Comparison of ENCODE assay signal across 33 cellular contexts in the genomic region with DNA sequence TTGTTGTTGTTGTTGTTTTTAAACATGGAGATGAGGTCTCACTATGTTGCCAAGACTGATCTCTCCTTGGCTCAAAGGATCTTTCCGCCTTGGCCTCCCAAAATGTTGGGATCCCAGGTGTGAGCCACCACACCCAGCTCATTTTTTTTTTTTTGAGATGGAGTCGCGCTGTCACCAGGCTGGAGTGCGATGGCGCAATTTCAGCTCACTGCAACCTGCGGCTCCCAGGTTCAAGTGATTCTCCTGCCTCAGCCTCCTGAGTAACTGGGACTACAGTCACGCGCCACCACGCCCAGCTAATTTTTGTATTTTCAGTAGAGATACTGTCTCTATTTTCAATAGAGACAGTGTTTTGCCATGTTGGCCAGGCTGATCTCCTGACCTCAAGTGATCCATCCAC.
"Had no signal": no experiment of that assay in that cellular context is flagged by ENCODE, and none has a peak within 500 bp of the region (broad histone marks: within the 10 kb centered on the region; RNA-seq: fewer than 3 reads in every experiment).

No MANE protein-coding gene starts in this region.

- H3K27me3 ChIP-seq: ascending aorta, breast epithelium, cardiac muscle cell, colonic mucosa, dorsolateral prefrontal cortex, foreskin keratinocyte, gastrocnemius medialis, heart left ventricle had no signal

- H3K27ac ChIP-seq: ascending aorta, breast epithelium, cardiac muscle cell, colonic mucosa, dorsolateral prefrontal cortex, foreskin keratinocyte, gastrocnemius medialis, heart left ventricle had no signal

- H3K4me3 Mint-ChIP-seq: activated CD4-positive, alpha-beta memory T cell treated with anti-CD3 and anti-CD28 coated beads, Interleukin-2, amount 10 ng/mL, durations not matched to agents 7 days and 5 days; activated CD4-positive, alpha-beta T cell treated with anti-CD3 and anti-CD28 coated beads for 36 hours; activated CD4-positive, alpha-beta T cell treated with anti-CD3 and anti-CD28 coated beads, Interleukin-2, amount 10 ng/mL, durations not matched to agents 7 days and 5 days; activated naive CD4-positive, alpha-beta T cell treated with anti-CD3 and anti-CD28 coated beads, Interleukin-2, amount 10 ng/mL, durations not matched to agents 7 days and 5 days; activated naive CD8-positive, alpha-beta T cell treated with anti-CD3 and anti-CD28 coated beads, Interleukin-2, amount 10 ng/mL, durations not matched to agents 7 days and 5 days; activated T-cell treated with anti-CD3 and anti-CD28 coated beads, Interleukin-2, amount 50 U/mL, for 24 hours; activated T-cell treated with anti-CD3 and anti-CD28 coated beads, Interleukin-2, amount 50 U/mL, for 72 hours; brain; endodermal cell; T-helper 17 cell; T-helper 2 cell treated with Interferon-gamma antibody and Interleukin-4, amounts not matched to agents 5 μg/mL and 100 μg/mL, for 36 hours had no signal

- ATAC-seq: activated CD4-positive, alpha-beta T cell treated with anti-CD3 and anti-CD28 coated beads for 36 hours; activated naive CD4-positive, alpha-beta T cell treated with anti-CD3 and anti-CD28 coated beads, Interleukin-2, amount 50 U/mL, for 72 hours; activated T-cell treated with anti-CD3 and anti-CD28 coated beads, Interleukin-2, amount 50 U/mL, for 72 hours; foreskin keratinocyte; gastrocnemius medialis; heart left ventricle; T-helper 17 cell had no signal

- H3K36me3 Mint-ChIP-seq: activated naive CD4-positive, alpha-beta T cell treated with anti-CD3 and anti-CD28 coated beads, Interleukin-2, amount 10 ng/mL, durations not matched to agents 7 days and 5 days; activated naive CD4-positive, alpha-beta T cell treated with anti-CD3 and anti-CD28 coated beads, Interleukin-2, amount 50 U/mL, for 72 hours; activated naive CD8-positive, alpha-beta T cell treated with anti-CD3 and anti-CD28 coated beads, Interleukin-2, amount 10 ng/mL, durations not matched to agents 7 days and 5 days; brain had no signal

- H3K9me3 ChIP-seq: ascending aorta, breast epithelium, colonic mucosa, gastrocnemius medialis, heart left ventricle had no signal

- H3K36me3 ChIP-seq: ascending aorta, breast epithelium, cardiac muscle cell, colonic mucosa, gastrocnemius medialis, heart left ventricle had no signal

- H3K27me3 Mint-ChIP-seq: activated CD4-positive, alpha-beta T cell treated with anti-CD3 and anti-CD28 coated beads for 36 hours; activated CD4-positive, alpha-beta T cell treated with anti-CD3 and anti-CD28 coated beads, Interleukin-2, amount 10 ng/mL, durations not matched to agents 7 days and 5 days; activated naive CD8-positive, alpha-beta T cell treated with anti-CD3 and anti-CD28 coated beads, Interleukin-2, amount 10 ng/mL, durations not matched to agents 7 days and 5 days; activated T-cell treated with anti-CD3 and anti-CD28 coated beads, Interleukin-2, amount 50 U/mL, for 24 hours; T-helper 17 cell had no signal

- H3K4me1 ChIP-seq: colonic mucosa, foreskin keratinocyte had no signal

- H3K9me3 Mint-ChIP-seq: activated CD4-positive, alpha-beta memory T cell treated with anti-CD3 and anti-CD28 coated beads, Interleukin-2, amount 10 ng/mL, durations not matched to agents 7 days and 5 days; activated CD4-positive, alpha-beta T cell treated with anti-CD3 and anti-CD28 coated beads, Interleukin-2, amount 10 ng/mL, durations not matched to agents 7 days and 5 days; activated naive CD4-positive, alpha-beta T cell treated with anti-CD3 and anti-CD28 coated beads, Interleukin-2, amount 10 ng/mL, durations not matched to agents 7 days and 5 days; activated naive CD4-positive, alpha-beta T cell treated with anti-CD3 and anti-CD28 coated beads, Interleukin-2, amount 50 U/mL, for 72 hours; activated naive CD8-positive, alpha-beta T cell treated with anti-CD3 and anti-CD28 coated beads, Interleukin-2, amount 10 ng/mL, durations not matched to agents 7 days and 5 days; activated T-cell treated with anti-CD3 and anti-CD28 coated beads, Interleukin-2, amount 50 U/mL, for 24 hours; activated T-cell treated with anti-CD3 and anti-CD28 coated beads, Interleukin-2, amount 50 U/mL, for 72 hours; endodermal cell; T-helper 2 cell treated with Interferon-gamma antibody and Interleukin-4, amounts not matched to agents 5 μg/mL and 100 μg/mL, for 36 hours had no signal

- H3K27ac Mint-ChIP-seq: activated CD4-positive, alpha-beta memory T cell treated with anti-CD3 and anti-CD28 coated beads, Interleukin-2, amount 10 ng/mL, durations not matched to agents 7 days and 5 days; activated CD4-positive, alpha-beta T cell treated with anti-CD3 and anti-CD28 coated beads for 36 hours; activated CD4-positive, alpha-beta T cell treated with anti-CD3 and anti-CD28 coated beads, Interleukin-2, amount 10 ng/mL, durations not matched to agents 7 days and 5 days; activated naive CD4-positive, alpha-beta T cell treated with anti-CD3 and anti-CD28 coated beads, Interleukin-2, amount 10 ng/mL, durations not matched to agents 7 days and 5 days; activated naive CD4-positive, alpha-beta T cell treated with anti-CD3 and anti-CD28 coated beads, Interleukin-2, amount 50 U/mL, for 72 hours; activated naive CD8-positive, alpha-beta T cell treated with anti-CD3 and anti-CD28 coated beads, Interleukin-2, amount 10 ng/mL, durations not matched to agents 7 days and 5 days; activated T-cell treated with anti-CD3 and anti-CD28 coated beads, Interleukin-2, amount 50 U/mL, for 24 hours; activated T-cell treated with anti-CD3 and anti-CD28 coated beads, Interleukin-2, amount 50 U/mL, for 72 hours; brain; endodermal cell; T-helper 17 cell; T-helper 2 cell treated with Interferon-gamma antibody and Interleukin-4, amounts not matched to agents 5 μg/mL and 100 μg/mL, for 36 hours had no signal

- H3K4me3 ChIP-seq: ascending aorta, breast epithelium, cardiac muscle cell, colonic mucosa, dorsolateral prefrontal cortex, gastrocnemius medialis, heart left ventricle had no signal

- DNase-seq: activated CD4-positive, alpha-beta memory T cell treated with anti-CD3 and anti-CD28 coated beads, Interleukin-2, amount 10 ng/mL, durations not matched to agents 7 days and 5 days; activated CD4-positive, alpha-beta T cell treated with anti-CD3 and anti-CD28 coated beads for 36 hours; activated CD4-positive, alpha-beta T cell treated with anti-CD3 and anti-CD28 coated beads, Interleukin-2, amount 10 ng/mL, durations not matched to agents 7 days and 5 days; activated CD4-positive, alpha-beta T cell treated with anti-CD3 and anti-CD28 coated beads, Interleukin-2, amount 50 U/mL, for 4 hours; activated CD4-positive, CD25-positive, alpha-beta regulatory T cell; activated CD4-positive, CD25-positive, alpha-beta regulatory T cell treated with anti-CD3 and anti-CD28 coated beads, Interleukin-2, amount 50 U/mL, for 72 hours; activated CD8-positive, alpha-beta memory T cell treated with anti-CD3 and anti-CD28 coated beads, Interleukin-2, amount 50 U/mL, for 48 hours; activated gamma-delta T cell; activated naive CD4-positive, alpha-beta T cell; activated naive CD4-positive, alpha-beta T cell treated with anti-CD3 and anti-CD28 coated beads, Interleukin-2, amount 10 ng/mL, durations not matched to agents 7 days and 5 days; activated naive CD8-positive, alpha-beta T cell treated with anti-CD3 and anti-CD28 coated beads, Interleukin-2, amount 10 ng/mL, durations not matched to agents 7 days and 5 days; activated T-cell treated with anti-CD3 and anti-CD28 coated beads for 4 hours; activated T-cell treated with anti-CD3 and anti-CD28 coated beads, Interleukin-2, amount 50 U/mL, for 24 hours; activated T-cell treated with anti-CD3 and anti-CD28 coated beads, Interleukin-2, amount 50 U/mL, for 72 hours; central memory CD4-positive, alpha-beta T cell; cerebellar nuclear complex; colonic mucosa; dorsolateral prefrontal cortex; effector memory CD4-positive, alpha-beta T cell; endodermal cell; foreskin keratinocyte; gastrocnemius medialis; glutamatergic neuron; heart left ventricle; T-helper 1 cell; T-helper 17 cell; T1000 had no signal
